Comparison of ENCODE assay signal across 11 cellular contexts in genomic region chr14:99737956-99738667, GRCh38. TPM values are rescaled to one million over a fixed set of nuclear protein-coding genes. Genes with fewer than 3 reads are reported as not detected.
A peak's percentile ranks its signal among the peaks of the same experiment; 100 is the strongest.
DNase-seq lines count a peak whose midpoint lies in the region; ATAC-seq and TF ChIP-seq lines count a peak whose summit lies in the region.
"Had no signal": no experiment of that assay in that cellular context is flagged by ENCODE, and none has a peak within 500 bp of the region (broad histone marks: within the 10 kb centered on the region; RNA-seq: fewer than 3 reads in every experiment).

No MANE protein-coding gene starts in this region.

- no peaks in the 10 kb centered on the region for H3K4me1 Mint-ChIP-seq in activated CD8-positive, alpha-beta memory T cell treated with anti-CD3 and anti-CD28 coated beads, Interleukin-2, amount 10 ng/mL, durations not matched to agents 7 days and 5 days
- H3K4me1 Mint-ChIP-seq: memory B cell had no signal

- H3K27ac Mint-ChIP-seq in activated CD8-positive, alpha-beta memory T cell treated with anti-CD3 and anti-CD28 coated beads, Interleukin-2, amount 10 ng/mL, durations not matched to agents 7 days and 5 days = no peak overlapping the region
- H3K27ac Mint-ChIP-seq: memory B cell had no signal

- H3K27me3 ChIP-seq in SJSA1 (replicated peaks) = no peaks in the 10 kb centered on the region
- no peaks in the 10 kb centered on the region for H3K27me3 ChIP-seq in esophagus (ENCODE audit: control insufficient read depth in 1 of 2, insufficient read depth in 2 of 2, low read length in 2 of 2)
- no peaks in the 10 kb centered on the region for H3K27me3 ChIP-seq in tibial artery

- TF ChIP-seq CTCF in mucosa of descending colon (IDR thresholded peaks at IDR 0.05) (no peak), tibial artery (IDR thresholded peaks at IDR 0.05) (no peak)

- H3K9me3 Mint-ChIP-seq in activated CD8-positive, alpha-beta memory T cell treated with anti-CD3 and anti-CD28 coated beads, Interleukin-2, amount 10 ng/mL, durations not matched to agents 7 days and 5 days (ENCODE audit: low read depth) = no peaks in the 10 kb centered on the region

- H3K36me3 ChIP-seq in SJSA1 = peaks cover 8% of the 10 kb centered on the region; the same call in 1 of the 2 replicates
- no peaks in the 10 kb centered on the region for H3K36me3 ChIP-seq in esophagus (ENCODE audit: control insufficient read depth in 2 of 2, insufficient read depth in 2 of 2, low read length in 1 of 2)
- H3K36me3 ChIP-seq in mucosa of descending colon (ENCODE audit: low read depth) = no peaks in the 10 kb centered on the region
- H3K36me3 ChIP-seq in tibial artery = no peaks in the 10 kb centered on the region
- H3K36me3 ChIP-seq: WERI-Rb-1 had no signal

- peak; percentile 11 for ATAC-seq in mucosa of descending colon
- no peak for ATAC-seq in activated CD8-positive, alpha-beta memory T cell treated with anti-CD3 and anti-CD28 coated beads, Interleukin-2, amount 10 ng/mL, durations not matched to agents 7 days and 5 days
- no peak for ATAC-seq in HG02623 (IDR thresholded peaks at IDR 0.05; ENCODE audit: unreplicated experiment)

- DNase-seq in SJSA1 (ENCODE audit: low read depth in 1 of 2, low spot score in 2 of 2) (no peak), mucosa of descending colon (no peak), tibial artery (no peak), SKM-1 (lab: John Stamatoyannopoulos, UW; ENCODE audit: unreplicated experiment) (no peak)
- DNase-seq in activated CD8-positive, alpha-beta memory T cell treated with anti-CD3 and anti-CD28 coated beads, Interleukin-2, amount 10 ng/mL, durations not matched to agents 7 days and 5 days = no peak
- DNase-seq in effector CD4-positive, alpha-beta T cell = no peak
- DNase-seq: activated T-cell treated with anti-CD3 and anti-CD28 coated beads, Interleukin-2, amount 50 U/mL, for 48 hours; WERI-Rb-1 had no signal

- no peak overlapping the region for H3K4me3 Mint-ChIP-seq in activated CD8-positive, alpha-beta memory T cell treated with anti-CD3 and anti-CD28 coated beads, Interleukin-2, amount 10 ng/mL, durations not matched to agents 7 days and 5 days
- H3K4me3 Mint-ChIP-seq: memory B cell had no signal

- H3K9me3 ChIP-seq in SJSA1 (replicated peaks) (no peaks in the 10 kb centered on the region), esophagus (ENCODE audit: control insufficient read depth in 2 of 2, insufficient read depth in 1 of 2, low read depth in 1 of 2, low read length in 1 of 2) (no peaks in the 10 kb centered on the region), mucosa of descending colon (no peaks in the 10 kb centered on the region), tibial artery (no peaks in the 10 kb centered on the region)

- WGBS in esophagus, 2 donors = 44 to 45% methylated on average over 21 of the region's 21 CpGs

- H3K27ac ChIP-seq in SJSA1 = peak overlapping the region; percentile 35
- peak overlapping the region; percentile 3 to 28 for H3K27ac ChIP-seq in esophagus (ENCODE audit: low read depth in 2 of 2, low read length in 1 of 2)
- H3K27ac ChIP-seq in tibial artery = peak overlapping the region; percentile 53 to 71
- H3K27ac ChIP-seq: WERI-Rb-1 had no signal

- H3K36me3 Mint-ChIP-seq in activated CD8-positive, alpha-beta memory T cell treated with anti-CD3 and anti-CD28 coated beads, Interleukin-2, amount 10 ng/mL, durations not matched to agents 7 days and 5 days = no peaks in the 10 kb centered on the region
- H3K36me3 Mint-ChIP-seq: memory B cell had no signal

- peaks cover 22% of the 10 kb centered on the region for H3K27me3 Mint-ChIP-seq in activated CD8-positive, alpha-beta memory T cell treated with anti-CD3 and anti-CD28 coated beads, Interleukin-2, amount 10 ng/mL, durations not matched to agents 7 days and 5 days

- CTCF ChIA-PET in activated CD8-positive, alpha-beta memory T cell treated with anti-CD3 and anti-CD28 coated beads, Interleukin-2, amount 10 ng/mL, durations not matched to agents 7 days and 5 days (lab: Charles Lee) = no interaction called here

- intact Hi-C loops in mucosa of descending colon (cut with DNase I, micrococcal nuclease) = no loop called here
- intact Hi-C loops in tibial artery (cut with DNase I; ENCODE audit: low total_unique reads) = loop anchor here (5.0 kb wide), 1 partner anchor 54 kb away; the partner anchor contains the start of gene EML1

- H3K4me3 ChIP-seq in SJSA1 = peak overlapping the region; percentile 58
- H3K4me3 ChIP-seq in esophagus (ENCODE audit: low read depth in 1 of 2, low read length in 2 of 2) = peak overlapping the region; percentile 27 to 46
- H3K4me3 ChIP-seq in mucosa of descending colon = no peak overlapping the region
- H3K4me3 ChIP-seq in tibial artery = peak overlapping the region; percentile 59 to 63

- H3K4me1 ChIP-seq in SJSA1 (replicated peaks) (peaks cover 56% of the 10 kb centered on the region), esophagus (ENCODE audit: control insufficient read depth in 2 of 2, insufficient read depth in 2 of 2, low read length in 1 of 2) (peaks cover 0 to 9% of the 10 kb centered on the region in 2 donors), mucosa of descending colon (ENCODE audit: low read depth) (no peaks in the 10 kb centered on the region), tibial artery (peaks cover 0 to 31% (median 21%) of the 10 kb centered on the region in 4 donors)

RNA-seq across cellular contexts. Expression of gene CYP46A1, which starts 54.0 kb away (rescaled TPM):
- 0.21 and 0.22 TPM in 2 replicates for total RNA-seq in SJSA1 (2014; rRNA removed; shearing (Covaris generic))
- under 1 TPM; 0.16 to 0.20 TPM for polyA plus RNA-seq in esophagus
- 1 to 10 TPM in 1 of 3 donors, under 1 TPM in 2; 0.14 to 1.0 (median 0.22) TPM for total RNA-seq in mucosa of descending colon
- total RNA-seq in activated CD8-positive, alpha-beta memory T cell treated with anti-CD3 and anti-CD28 coated beads, Interleukin-2, amount 10 ng/mL, durations not matched to agents 7 days and 5 days = under 1 TPM in 1 of 2 experiments, not detected in 1; 0.15 TPM

RNA-seq across cellular contexts. Expression of gene EML1, which starts 55.1 kb away (rescaled TPM):
- 86.7 and 94.7 TPM in 2 replicates for total RNA-seq in SJSA1 (2014; rRNA removed; shearing (Covaris generic))
- 1 to 10 TPM; 3.1 to 4.4 TPM for polyA plus RNA-seq in esophagus
- 10 to 100 TPM in 1 of 3 donors, 1 to 10 TPM in 2; 5.4 to 82.5 (median 8.1) TPM for total RNA-seq in mucosa of descending colon
- not detected for total RNA-seq in activated CD8-positive, alpha-beta memory T cell treated with anti-CD3 and anti-CD28 coated beads, Interleukin-2, amount 10 ng/mL, durations not matched to agents 7 days and 5 days

Comparison
In these comparisons a context has a peak if more than half of its experiments do, and no peak if none do; other contexts are left out.
1. RNA of gene EML1, which starts 55.1 kb away (total RNA-seq): 86.7 to 94.7 TPM in SJSA1 and 5.4 to 82.5 TPM in mucosa of descending colon; not detected in activated CD8-positive, alpha-beta memory T cell treated with anti-CD3 and anti-CD28 coated beads, Interleukin-2, amount 10 ng/mL, durations not matched to agents 7 days and 5 days; every median in the first group is over 4 times any median in the second.
2. Peak in every context shown above with its lines, with median percentiles within 50 percentile points of each other: H3K27ac ChIP-seq.